In the genomic region with DNA sequence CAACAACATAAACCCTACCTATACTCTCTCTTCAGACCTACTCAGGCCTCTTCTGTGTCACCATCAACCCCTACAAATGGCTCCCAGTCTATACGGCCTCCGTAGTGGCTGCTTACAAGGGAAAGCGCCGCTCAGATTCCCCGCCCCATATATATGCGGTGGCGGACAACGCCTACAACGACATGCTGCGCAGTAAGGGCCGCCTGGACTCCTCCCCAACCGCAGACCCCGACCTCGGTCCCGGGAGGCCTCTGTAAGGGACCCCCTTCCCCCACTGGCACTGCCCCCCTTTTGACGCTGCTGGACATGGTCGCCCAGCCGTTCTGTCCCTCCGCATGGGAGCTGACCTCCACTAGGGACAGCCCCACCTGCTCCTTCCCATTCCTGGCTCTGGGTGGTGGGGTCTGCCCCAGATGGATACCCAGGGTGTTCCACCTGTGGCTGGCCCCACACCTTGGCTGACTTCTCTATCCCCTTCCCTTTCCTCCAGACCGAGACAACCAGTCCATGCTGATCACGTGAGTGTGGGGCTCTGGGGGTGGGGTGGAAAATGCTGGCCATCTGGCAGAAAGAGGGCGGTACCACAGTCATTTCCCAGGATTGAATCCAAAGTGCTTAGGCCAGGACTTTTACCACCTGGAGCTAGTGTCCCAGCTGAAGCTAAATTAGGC, we compare ENCODE assay signal across 18 cellular contexts. TPM values are rescaled to one million over a fixed set of nuclear protein-coding genes. Genes with fewer than 3 reads are reported as not detected.
DNase-seq lines count a peak whose midpoint lies in the region; ATAC-seq and TF ChIP-seq lines count a peak whose summit lies in the region.
"Had no signal": no experiment of that assay in that cellular context is flagged by ENCODE, and none has a peak within 500 bp of the region (broad histone marks: within the 10 kb centered on the region; RNA-seq: fewer than 3 reads in every experiment).

No MANE protein-coding gene starts in this region.

- no peaks in the 10 kb centered on the region for H3F3A ChIP-seq in smooth muscle cell (ENCODE audit: low read depth)

- H3K79me2 ChIP-seq in smooth muscle cell (ENCODE audit: low read depth), result no peaks in the 10 kb centered on the region

- H3K27ac ChIP-seq in upper lobe of right lung (no peak overlapping the region), smooth muscle cell (ENCODE audit: low read depth) (no peak overlapping the region)
- H3K27ac ChIP-seq: breast epithelium, neutrophil had no signal

- H2AFZ ChIP-seq in smooth muscle cell (ENCODE audit: low read depth), result no peak overlapping the region

- H3K9me3 ChIP-seq in upper lobe of right lung (no peaks in the 10 kb centered on the region), smooth muscle cell (replicated peaks; ENCODE audit: low read depth) (no peaks in the 10 kb centered on the region)
- H3K9me3 ChIP-seq: breast epithelium, neutrophil had no signal

- intact Hi-C loops in upper lobe of right lung (cut with DNase I), result no loop called here

- 94% methylated on average over 22 of the region's 22 CpGs for WGBS in smooth muscle cell (ENCODE audit: low lambda C conversion rate)

- no peaks in the 10 kb centered on the region for H3K36me3 ChIP-seq in upper lobe of right lung
- H3K36me3 ChIP-seq in smooth muscle cell (ENCODE audit: low read depth), result no peaks in the 10 kb centered on the region
- H3K36me3 ChIP-seq: breast epithelium, neutrophil had no signal

- ATAC-seq in GM21526 (IDR thresholded peaks at IDR 0.05; ENCODE audit: low FRiP score, unreplicated experiment), result no peak
- ATAC-seq in upper lobe of right lung, result no peak

- H4K20me1 ChIP-seq in smooth muscle cell (ENCODE audit: low read depth), result no peaks in the 10 kb centered on the region

- no peak overlapping the region for H3K9ac ChIP-seq in smooth muscle cell (ENCODE audit: low read depth)

- H3K4me3 ChIP-seq in upper lobe of right lung (no peak overlapping the region), smooth muscle cell (no peak overlapping the region)
- H3K4me3 ChIP-seq: breast epithelium had no signal

- no peak for TF ChIP-seq CTCF in upper lobe of right lung (IDR thresholded peaks at IDR 0.05)
- TF ChIP-seq CTCF in smooth muscle cell (IDR thresholded peaks at IDR 0.05; ENCODE audit: borderline replicate concordance, insufficient read depth, poor library complexity, severe bottlenecking), result no peak

- H3K4me2 ChIP-seq in smooth muscle cell, result no peak overlapping the region

- DNase-seq in COLO668 (lab: John Stamatoyannopoulos, UW; ENCODE audit: unreplicated experiment), result peak; percentile 56
- peak; percentile 69 for DNase-seq in NCI-H2171 (lab: John Stamatoyannopoulos, UW)
- peak; percentile 27 for DNase-seq in cerebellar cortex (ENCODE audit: low spot score)
- peak; percentile 63 for DNase-seq in left kidney (ENCODE audit: low read depth, low spot score)
- DNase-seq in inferior parietal cortex (ENCODE audit: extremely low spot score), result no peak
- no peak for DNase-seq in upper lobe of right lung
- DNase-seq in smooth muscle cell (lab: John Stamatoyannopoulos, UW; ENCODE audit: unreplicated experiment), result no peak
- DNase-seq: activated CD8-positive, alpha-beta memory T cell treated with anti-CD3 and anti-CD28 coated beads for 24 hours; activated naive CD4-positive, alpha-beta T cell treated with anti-CD3 and anti-CD28 coated beads, Interleukin-2, amount 50 U/mL, for 16 hours; DMS79; GOT3; NCI-H345; stimulated activated CD4-positive, alpha-beta T cell treated with anti-CD3 and anti-CD28 coated beads, Interleukin-15, amount 100 ng/mL, for 24 hours; trophoblast cell had no signal

- peaks cover 20% of the 10 kb centered on the region for H3K27me3 ChIP-seq in upper lobe of right lung
- peaks cover 20% of the 10 kb centered on the region for H3K27me3 ChIP-seq in smooth muscle cell (ENCODE audit: low read depth)

- no peaks in the 10 kb centered on the region for H3K4me1 ChIP-seq in upper lobe of right lung
- H3K4me1 ChIP-seq in smooth muscle cell (ENCODE audit: low read depth), result peaks cover 5% of the 10 kb centered on the region
- H3K4me1 ChIP-seq: breast epithelium had no signal

RNA-seq across cellular contexts. Expression of a gene that starts 25.0 kb away (rescaled TPM):
- total RNA-seq in upper lobe of right lung (1.8 TPM), smooth muscle cell (not detected in 2 replicates)
- polyA plus RNA-seq in smooth muscle cell, result 0.67 and 0.70 TPM in 2 replicates
- total RNA-seq: endothelial cell of umbilical vein had no signal

RNA-seq across cellular contexts. Expression of a gene that starts 25.1 kb away (rescaled TPM):
- 30.0 TPM for total RNA-seq in upper lobe of right lung
- total RNA-seq in smooth muscle cell, result 48.4 and 57.8 TPM in 2 replicates
- 65.3 and 71.6 TPM in 2 replicates for polyA plus RNA-seq in smooth muscle cell

Comparison
In these comparisons a context has a peak if more than half of its experiments do, and no peak if none do; other contexts are left out.
1. DNase-seq: peak in COLO668 (single experiment), NCI-H2171 (single experiment), cerebellar cortex (single experiment) and left kidney (single experiment); none in inferior parietal cortex (single experiment), upper lobe of right lung (single experiment) and smooth muscle cell (single experiment).